Comparison of ENCODE assay signal across 30 cellular contexts in genomic region chr6:162636167-162636566, GRCh38.
"Had no signal": no experiment of that assay in that cellular context is flagged by ENCODE, and none has a peak within 500 bp of the region (broad histone marks: within the 10 kb centered on the region; RNA-seq: fewer than 3 reads in every experiment).

No MANE protein-coding gene starts in this region.

- H3K4me2 ChIP-seq: SK-N-SH had no signal

- H3K27ac Mint-ChIP-seq: activated CD4-positive, alpha-beta T cell treated with anti-CD3 and anti-CD28 coated beads, Interleukin-2, amount 10 ng/mL, durations not matched to agents 24 days and 14 days; activated CD8-positive, alpha-beta T cell treated with anti-CD3 and anti-CD28 coated beads, Interleukin-2, amount 10 ng/mL, durations not matched to agents 7 days and 5 days; activated naive CD4-positive, alpha-beta T cell treated with anti-CD3 and anti-CD28 coated beads, Interleukin-2, amount 50 U/mL, for 24 hours; activated naive CD8-positive, alpha-beta T cell treated with anti-CD3 and anti-CD28 coated beads, Interleukin-2, amount 10 ng/mL, durations not matched to agents 7 days and 5 days; activated T-cell treated with anti-CD3 and anti-CD28 coated beads, Interleukin-2, amount 50 U/mL, for 24 hours; activated T-helper 2 cell treated with anti-CD3 and anti-CD28 coated beads, Interferon-gamma antibody, Interleukin-2, Interleukin-4, amounts not matched to agents 10 μg/mL and 5 μg/mL and 100 μg/mL, durations not matched to agents 14 hours and 24 hours and 36 hours; T-helper 1 cell treated with Interleukin-12 subunit alpha and Interleukin-12 subunit beta and Interleukin-4 antibody, amounts not matched to agents 30 μg/mL and 1 μg/mL, for 36 hours; T-helper 2 cell treated with Interferon-gamma antibody and Interleukin-4, amounts not matched to agents 5 μg/mL and 100 μg/mL, for 36 hours had no signal

- DNase-seq: activated CD4-positive, alpha-beta T cell treated with anti-CD3 and anti-CD28 coated beads, Interleukin-2, amount 10 ng/mL, durations not matched to agents 24 days and 14 days; activated CD4-positive, alpha-beta T cell treated with anti-CD3 and anti-CD28 coated beads, Interleukin-2, amount 50 U/mL, for 4 hours; activated CD8-positive, alpha-beta T cell treated with anti-CD3 and anti-CD28 coated beads, Interleukin-2, amount 10 ng/mL, durations not matched to agents 7 days and 5 days; activated gamma-delta T cell; activated naive CD4-positive, alpha-beta T cell treated with Interleukin-2 at 50 U/mL for 16 hours; activated naive CD8-positive, alpha-beta T cell treated with anti-CD3 and anti-CD28 coated beads, Interleukin-2, amount 10 ng/mL, durations not matched to agents 7 days and 5 days; activated T-cell treated with anti-CD3 and anti-CD28 coated beads, Interleukin-2, amount 50 U/mL, for 24 hours; adrenal gland; body of pancreas; Kasumi-1; KG1; MG63; NCI-H1048; NCI-H1105 treated with DMSO at 0.1 percent for 48 hours; NCI-H146; NCI-H187; NCI-H2029 treated with DMSO at 0.1 percent for 48 hours; NCI-H2107; NCI-H2171; NCI-H510A; NCI-H526; NCI-H748 treated with DMSO at 0.1 percent for 48 hours; Right ventricle myocardium superior; SJCRH30; SK-N-SH had no signal

- H3K4me1 ChIP-seq: body of pancreas, breast epithelium, SJCRH30 had no signal

- H3K9me3 ChIP-seq: adrenal gland, body of pancreas, breast epithelium, MG63, SJCRH30, SK-N-SH had no signal

- H3K9me3 Mint-ChIP-seq: activated CD4-positive, alpha-beta T cell treated with anti-CD3 and anti-CD28 coated beads, Interleukin-2, amount 10 ng/mL, durations not matched to agents 24 days and 14 days; activated T-helper 2 cell treated with anti-CD3 and anti-CD28 coated beads, Interferon-gamma antibody, Interleukin-2, Interleukin-4, amounts not matched to agents 10 μg/mL and 5 μg/mL and 100 μg/mL, durations not matched to agents 14 hours and 24 hours and 36 hours; T-helper 1 cell treated with Interleukin-12 subunit alpha and Interleukin-12 subunit beta and Interleukin-4 antibody, amounts not matched to agents 30 μg/mL and 1 μg/mL, for 36 hours; T-helper 2 cell treated with Interferon-gamma antibody and Interleukin-4, amounts not matched to agents 5 μg/mL and 100 μg/mL, for 36 hours had no signal

- H3K36me3 ChIP-seq: adrenal gland, breast epithelium, MG63, SJCRH30 had no signal

- H3K4me3 Mint-ChIP-seq: activated CD4-positive, alpha-beta T cell treated with anti-CD3 and anti-CD28 coated beads, Interleukin-2, amount 10 ng/mL, durations not matched to agents 24 days and 14 days; activated CD8-positive, alpha-beta T cell treated with anti-CD3 and anti-CD28 coated beads, Interleukin-2, amount 10 ng/mL, durations not matched to agents 7 days and 5 days; activated naive CD4-positive, alpha-beta T cell treated with anti-CD3 and anti-CD28 coated beads, Interleukin-2, amount 50 U/mL, for 24 hours; activated naive CD8-positive, alpha-beta T cell treated with anti-CD3 and anti-CD28 coated beads, Interleukin-2, amount 10 ng/mL, durations not matched to agents 7 days and 5 days; activated T-cell treated with anti-CD3 and anti-CD28 coated beads, Interleukin-2, amount 50 U/mL, for 24 hours; T-helper 1 cell treated with Interleukin-12 subunit alpha and Interleukin-12 subunit beta and Interleukin-4 antibody, amounts not matched to agents 30 μg/mL and 1 μg/mL, for 36 hours; T-helper 2 cell treated with Interferon-gamma antibody and Interleukin-4, amounts not matched to agents 5 μg/mL and 100 μg/mL, for 36 hours had no signal

- H3K36me3 Mint-ChIP-seq: activated naive CD8-positive, alpha-beta T cell treated with anti-CD3 and anti-CD28 coated beads, Interleukin-2, amount 10 ng/mL, durations not matched to agents 7 days and 5 days had no signal

- H3K27me3 ChIP-seq: adrenal gland, body of pancreas, breast epithelium, MG63 had no signal

- H3K4me1 Mint-ChIP-seq: activated CD4-positive, alpha-beta T cell treated with anti-CD3 and anti-CD28 coated beads, Interleukin-2, amount 10 ng/mL, durations not matched to agents 24 days and 14 days; activated naive CD4-positive, alpha-beta T cell treated with anti-CD3 and anti-CD28 coated beads, Interleukin-2, amount 50 U/mL, for 24 hours; activated naive CD8-positive, alpha-beta T cell treated with anti-CD3 and anti-CD28 coated beads, Interleukin-2, amount 10 ng/mL, durations not matched to agents 7 days and 5 days had no signal

- H3K9ac ChIP-seq: SK-N-SH had no signal

- ATAC-seq: activated CD8-positive, alpha-beta T cell treated with anti-CD3 and anti-CD28 coated beads, Interleukin-2, amount 10 ng/mL, durations not matched to agents 7 days and 5 days; body of pancreas had no signal

- H3K27ac ChIP-seq: adrenal gland, body of pancreas, breast epithelium, SJCRH30 had no signal

- H3K4me3 ChIP-seq: adrenal gland, body of pancreas, breast epithelium, MG63, SJCRH30 had no signal

- H3K27me3 Mint-ChIP-seq: activated CD4-positive, alpha-beta T cell treated with anti-CD3 and anti-CD28 coated beads, Interleukin-2, amount 10 ng/mL, durations not matched to agents 24 days and 14 days; activated naive CD4-positive, alpha-beta T cell treated with anti-CD3 and anti-CD28 coated beads, Interleukin-2, amount 50 U/mL, for 24 hours; activated naive CD8-positive, alpha-beta T cell treated with anti-CD3 and anti-CD28 coated beads, Interleukin-2, amount 10 ng/mL, durations not matched to agents 7 days and 5 days; activated T-cell treated with anti-CD3 and anti-CD28 coated beads, Interleukin-2, amount 50 U/mL, for 24 hours had no signal
